10 cellular contexts compared by ENCODE assay signal in genomic region chr6:32473378-32474348, GRCh38. TPM values are rescaled to one million over a fixed set of nuclear protein-coding genes. Genes with fewer than 3 reads are reported as not detected.
DNase-seq lines count a peak whose midpoint lies in the region; ATAC-seq, FAIRE-seq and TF ChIP-seq lines count a peak whose summit lies in the region.
"Not testable (repeated sequence)": the region's sequence is repeated elsewhere in the genome, so short reads cannot be mapped to it uniquely, and the experiment has no call there.
"Had no signal": no experiment of that assay in that cellular context is flagged by ENCODE, and none has a peak within 500 bp of the region (broad histone marks: within the 10 kb centered on the region; RNA-seq: fewer than 3 reads in every experiment).

No MANE protein-coding gene starts in this region.

- ATAC-seq in GM18505 (IDR thresholded peaks at IDR 0.05; ENCODE audit: unreplicated experiment) (peak; percentile 93), GM21360 (IDR thresholded peaks at IDR 0.05; ENCODE audit: unreplicated experiment) (peak; percentile 83), HG02885 (IDR thresholded peaks at IDR 0.05; ENCODE audit: poor library complexity, unreplicated experiment) (peak; percentile 98), activated B cell treated with CpG ODN at 0.5 μM for 24 hours (ENCODE audit: low read depth) (peak; percentile 95), Right ventricle myocardium inferior (peak; percentile 69), natural killer cell (peak; percentile 95 to 99 (median 98))

- POLR2A ChIA-PET in activated B cell treated with CpG ODN at 0.5 μM for 24 hours (lab: Charles Lee), result interaction anchor here (0.6 to 3.7 kb wide), 13 partner anchors 10 to 1074 kb away, joined by 3 to 31 read pairs (median 6); partner anchors contain the start of genes HLA-DRA and HLA-DRB5

- H3K27ac Mint-ChIP-seq in IgD-negative memory B cell (peak overlapping the region; percentile 95 to 100 (median 99)), activated B cell treated with CpG ODN at 0.5 μM for 24 hours (peak overlapping the region; percentile 99), natural killer cell (peak overlapping the region in 1 of 2 donors; percentile 28)

- peak; percentile 91 for FAIRE-seq in A204.1 (lab: Jason Lieb, UNC)

- CTCF ChIA-PET in activated B cell treated with CpG ODN at 0.5 μM for 24 hours (lab: Charles Lee), result interaction anchor here (0.9 kb wide), 1 partner anchor 1729 kb away, joined by 3 read pairs; the partner anchor contains the start of gene IER3

- not testable (repeated sequence) for H3K36me3 Mint-ChIP-seq in IgD-negative memory B cell, natural killer cell
- H3K36me3 Mint-ChIP-seq in activated B cell treated with CpG ODN at 0.5 μM for 24 hours (ENCODE audit: low read depth), result peaks cover 16% of the 10 kb centered on the region

- intact Hi-C loops in activated B cell treated with CpG ODN at 0.5 μM for 24 hours (cut with micrococcal nuclease), result loop anchor here (2.0 kb wide), 1 partner anchor 33 kb away; no protein-coding TSS in a partner anchor
- intact Hi-C loops in Right ventricle myocardium inferior (cut with DNase I); natural killer cell (cut with micrococcal nuclease): not testable (repeated sequence)

- H3K4me1 Mint-ChIP-seq in IgD-negative memory B cell (peaks cover 13 to 24% (median 22%) of the 10 kb centered on the region in 3 donors), activated B cell treated with CpG ODN at 0.5 μM for 24 hours (peaks cover 36% of the 10 kb centered on the region)
- H3K4me1 Mint-ChIP-seq in natural killer cell, result not testable (repeated sequence)

- H3K9me3 Mint-ChIP-seq in IgD-negative memory B cell, activated B cell treated with CpG ODN at 0.5 μM for 24 hours, natural killer cell: not testable (repeated sequence)

- not testable (repeated sequence) for TF ChIP-seq CTCF in activated B cell treated with CpG ODN at 0.5 μM for 24 hours (IDR thresholded peaks at IDR 0.05); natural killer cell (IDR thresholded peaks at IDR 0.05)

- DNase-seq in activated B cell treated with CpG ODN at 0.5 μM for 24 hours; Right ventricle myocardium inferior (ENCODE audit: missing footprints); natural killer cell: not testable (repeated sequence)

- not testable (repeated sequence) for H3K27me3 Mint-ChIP-seq in IgD-negative memory B cell, activated B cell treated with CpG ODN at 0.5 μM for 24 hours
- peaks cover 15 to 35% of the 10 kb centered on the region in 2 donors for H3K27me3 Mint-ChIP-seq in natural killer cell (ENCODE audit: low read depth in 2 of 2)

- peak; percentile 95 for TF ChIP-seq POLR2A in GM18505 (IDR thresholded peaks at IDR 0.05; ENCODE audit: borderline replicate concordance, extremely low read depth, insufficient read depth, insufficient read length)

- H3K4me3 Mint-ChIP-seq in IgD-negative memory B cell (peak overlapping the region; percentile 81 to 94 (median 86)), activated B cell treated with CpG ODN at 0.5 μM for 24 hours (peak overlapping the region; percentile 80)
- not testable (repeated sequence) for H3K4me3 Mint-ChIP-seq in natural killer cell

RNA-seq across cellular contexts. Expression of gene HLA-DRA, which starts 34.0 kb away (rescaled TPM):
- 8,827 TPM for polyA plus RNA-seq in IgD-negative memory B cell
- total RNA-seq in activated B cell treated with CpG ODN at 0.5 μM for 24 hours (2,835 and 3,035 TPM in 2 replicates), Right ventricle myocardium inferior (99.2 TPM), natural killer cell (100 to 1,000 TPM in 2 of 3 donors, 10 to 100 TPM in 1; 49.9 to 160 (median 123) TPM)
- total RNA-seq: G401 had no signal
- polyA plus RNA-seq: neural cell had no signal

RNA-seq across cellular contexts. Expression of gene HLA-DRB5, which starts 56.4 kb away (rescaled TPM):
- polyA plus RNA-seq in IgD-negative memory B cell, result 92.6 TPM
- total RNA-seq in activated B cell treated with CpG ODN at 0.5 μM for 24 hours (196 and 199 TPM in 2 replicates), Right ventricle myocardium inferior (21.2 TPM), natural killer cell (10 to 100 TPM; 17.9 to 48.5 (median 25.6) TPM)
- total RNA-seq: G401 had no signal
- polyA plus RNA-seq: neural cell had no signal

Comparison
In these comparisons a context has a peak if more than half of its experiments do, and no peak if none do; other contexts are left out.
1. RNA of gene HLA-DRA, which starts 34.0 kb away (total RNA-seq): 2,835 to 3,035 TPM in activated B cell treated with CpG ODN at 0.5 μM for 24 hours; 49.9 to 160 TPM in natural killer cell and 99.2 TPM in Right ventricle myocardium inferior (single experiment); every median in the first group is over 10 times any median in the second.
2. Peak in every context shown above with its lines, with median percentiles within 50 percentile points of each other: ATAC-seq.